8 cellular contexts compared by ENCODE assay signal in the genomic region with DNA sequence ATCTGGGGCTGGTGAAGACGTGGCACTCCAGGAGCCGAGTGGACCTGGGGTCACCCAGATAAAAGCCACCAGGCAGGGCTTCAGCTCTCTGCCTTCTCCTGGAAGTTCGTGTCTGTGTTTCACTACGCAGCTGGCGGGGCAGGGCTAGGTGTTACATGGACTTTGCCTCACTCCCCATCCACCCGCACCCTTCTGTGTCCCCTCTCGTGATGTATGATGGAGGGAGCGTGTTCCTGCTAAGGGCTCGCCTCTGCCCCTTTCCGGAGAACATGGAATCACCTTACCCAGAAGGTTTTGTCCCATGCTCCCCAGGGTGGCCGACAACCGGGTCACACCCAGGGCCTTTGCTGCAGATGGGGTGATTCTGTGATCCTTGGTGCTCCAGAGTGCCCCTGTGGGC.
"Had no signal": no experiment of that assay in that cellular context is flagged by ENCODE, and none has a peak within 500 bp of the region (broad histone marks: within the 10 kb centered on the region; RNA-seq: fewer than 3 reads in every experiment).

No MANE protein-coding gene starts in this region.

- H3K4me3 ChIP-seq: GM12878 had no signal

- DNase-seq: GDM1, GF-D8 had no signal

- ATAC-seq: GM12878 had no signal

- FAIRE-seq: G401.6, GM12878, GM12891, GM12892, GM18507, GM19239 had no signal
